ENCODE assay signal across 8 cellular contexts in genomic region chr17:44071772-44072171, GRCh38. TPM values are rescaled to one million over a fixed set of nuclear protein-coding genes. Genes with fewer than 3 reads are reported as not detected.
DNase-seq lines count a peak whose midpoint lies in the region; ATAC-seq and TF ChIP-seq lines count a peak whose summit lies in the region.

No MANE protein-coding gene starts in this region.

- no peaks in the 10 kb centered on the region for H3K9me3 ChIP-seq in iPS DF 6.9 (ENCODE audit: control insufficient read depth, insufficient read depth, low read length)

- peaks cover 1% of the 10 kb centered on the region for H3K36me3 Mint-ChIP-seq in T-helper 2 cell treated with Interferon-gamma antibody and Interleukin-4, amounts not matched to agents 5 μg/mL and 100 μg/mL, for 36 hours (ENCODE audit: low read depth)
- H3K36me3 Mint-ChIP-seq in activated B cell treated with CpG ODN at 0.5 μM for 24 hours (ENCODE audit: low read depth) = peaks cover 25% of the 10 kb centered on the region

- DNase-seq in T-helper 2 cell treated with Interferon-gamma antibody and Interleukin-4, amounts not matched to agents 5 μg/mL and 100 μg/mL, for 36 hours (ENCODE audit: low spot score) = no peak
- DNase-seq in T-helper 2 cell (no peak), activated B cell treated with CpG ODN at 0.5 μM for 24 hours (no peak), iPS DF 6.9 (ENCODE audit: low read depth, low spot score) (no peak), posterior vena cava (ENCODE audit: low spot score) (no peak)
- DNase-seq in stimulated activated naive CD8-positive, alpha-beta T cell treated with anti-CD3 and anti-CD28 coated beads, Interleukin-15, amount 100 ng/mL, for 72 hours = no peak

- H3K4me1 Mint-ChIP-seq in T-helper 2 cell treated with Interferon-gamma antibody and Interleukin-4, amounts not matched to agents 5 μg/mL and 100 μg/mL, for 36 hours (ENCODE audit: low read depth) = peaks cover 24% of the 10 kb centered on the region
- H3K4me1 Mint-ChIP-seq in activated B cell treated with CpG ODN at 0.5 μM for 24 hours = peaks cover 38% of the 10 kb centered on the region
- H3K4me1 Mint-ChIP-seq in stimulated activated naive CD8-positive, alpha-beta T cell treated with anti-CD3 and anti-CD28 coated beads, Interleukin-15, amount 100 ng/mL, for 72 hours = peaks cover 30% of the 10 kb centered on the region

- intact Hi-C loops in activated B cell treated with CpG ODN at 0.5 μM for 24 hours (cut with micrococcal nuclease) (loop anchor here (2.0 to 5.0 kb wide), 3 partner anchors 65 to 276 kb away; partner anchors contain the start of genes GRN and SLC25A39), posterior vena cava (cut with DNase I) (loop anchor here in 1 of 2 donors (5.0 kb wide), 1 partner anchor 46 kb away; no protein-coding TSS in a partner anchor)

- H3K4me3 Mint-ChIP-seq in T-helper 2 cell treated with Interferon-gamma antibody and Interleukin-4, amounts not matched to agents 5 μg/mL and 100 μg/mL, for 36 hours = peak overlapping the region; percentile 96
- peak overlapping the region; percentile 97 for H3K4me3 Mint-ChIP-seq in activated B cell treated with CpG ODN at 0.5 μM for 24 hours
- peak overlapping the region; percentile 90 to 97 for H3K4me3 Mint-ChIP-seq in stimulated activated naive CD8-positive, alpha-beta T cell treated with anti-CD3 and anti-CD28 coated beads, Interleukin-15, amount 100 ng/mL, for 72 hours

- no peaks in the 10 kb centered on the region for H3K9me3 Mint-ChIP-seq in T-helper 2 cell treated with Interferon-gamma antibody and Interleukin-4, amounts not matched to agents 5 μg/mL and 100 μg/mL, for 36 hours
- H3K9me3 Mint-ChIP-seq in activated B cell treated with CpG ODN at 0.5 μM for 24 hours = no peaks in the 10 kb centered on the region
- H3K9me3 Mint-ChIP-seq in stimulated activated naive CD8-positive, alpha-beta T cell treated with anti-CD3 and anti-CD28 coated beads, Interleukin-15, amount 100 ng/mL, for 72 hours = no peaks in the 10 kb centered on the region

- no peak for TF ChIP-seq CTCF in activated B cell treated with CpG ODN at 0.5 μM for 24 hours (IDR thresholded peaks at IDR 0.05)

- CTCF ChIA-PET in activated B cell treated with CpG ODN at 0.5 μM for 24 hours (lab: Charles Lee) = no interaction called here

- H3K27me3 Mint-ChIP-seq in T-helper 2 cell treated with Interferon-gamma antibody and Interleukin-4, amounts not matched to agents 5 μg/mL and 100 μg/mL, for 36 hours (ENCODE audit: low read depth) = no peaks in the 10 kb centered on the region
- H3K27me3 Mint-ChIP-seq in activated B cell treated with CpG ODN at 0.5 μM for 24 hours = no peaks in the 10 kb centered on the region
- H3K27me3 Mint-ChIP-seq in stimulated activated naive CD8-positive, alpha-beta T cell treated with anti-CD3 and anti-CD28 coated beads, Interleukin-15, amount 100 ng/mL, for 72 hours = no peaks in the 10 kb centered on the region

- ATAC-seq in activated B cell treated with CpG ODN at 0.5 μM for 24 hours (ENCODE audit: low read depth) (no peak), HG03196 (IDR thresholded peaks at IDR 0.05; ENCODE audit: unreplicated experiment) (no peak), GM21717 (IDR thresholded peaks at IDR 0.05; ENCODE audit: unreplicated experiment) (no peak)
- ATAC-seq in stimulated activated naive CD8-positive, alpha-beta T cell treated with anti-CD3 and anti-CD28 coated beads, Interleukin-15, amount 100 ng/mL, for 72 hours = no peak

- H3K4me3 ChIP-seq in iPS DF 6.9 (ENCODE audit: low read length) = peak overlapping the region; percentile 7; the same call in 1 of the 2 replicates

- POLR2A ChIA-PET in activated B cell treated with CpG ODN at 0.5 μM for 24 hours (lab: Charles Lee) = interaction anchor here (0.6 to 4.3 kb wide), 4 partner anchors 39 to 979 kb away, joined by 3 to 30 read pairs (median 4); partner anchors contain the start of gene HDAC5

- WGBS in iPS DF 6.9 (ENCODE audit: insufficient coverage, insufficient read length) = no CpG with 5 or more reads among the region's 2 CpGs

- no peak overlapping the region for H3K27ac ChIP-seq in iPS DF 6.9 (ENCODE audit: low read length)

- H3K27me3 ChIP-seq in iPS DF 6.9 (ENCODE audit: control insufficient read depth, insufficient read depth, low read length) = no peaks in the 10 kb centered on the region

- H3K27ac Mint-ChIP-seq in T-helper 2 cell treated with Interferon-gamma antibody and Interleukin-4, amounts not matched to agents 5 μg/mL and 100 μg/mL, for 36 hours = peak overlapping the region; percentile 93
- H3K27ac Mint-ChIP-seq in activated B cell treated with CpG ODN at 0.5 μM for 24 hours = peak overlapping the region; percentile 3
- H3K27ac Mint-ChIP-seq in stimulated activated naive CD8-positive, alpha-beta T cell treated with anti-CD3 and anti-CD28 coated beads, Interleukin-15, amount 100 ng/mL, for 72 hours = peak overlapping the region; percentile 17 to 30

- H3K36me3 ChIP-seq in iPS DF 6.9 (ENCODE audit: control insufficient read depth, insufficient read depth, low read length) = peaks cover 22% of the 10 kb centered on the region

- H3K4me1 ChIP-seq in iPS DF 6.9 (ENCODE audit: control insufficient read depth, insufficient read depth, low read length) = peaks cover 2% of the 10 kb centered on the region; the same call in 1 of the 2 replicates

RNA-seq across cellular contexts. Expression of gene G6PC3, which starts 1.2 kb away (rescaled TPM):
- total RNA-seq in activated B cell treated with CpG ODN at 0.5 μM for 24 hours = 30.9 and 35.2 TPM in 2 replicates
- 10 to 100 TPM; 40.3 to 41.4 TPM for total RNA-seq in posterior vena cava

RNA-seq across cellular contexts. Expression of gene LSM12, which starts 5.3 kb away (rescaled TPM):
- total RNA-seq in activated B cell treated with CpG ODN at 0.5 μM for 24 hours (57.3 and 68.7 TPM in 2 replicates), posterior vena cava (10 to 100 TPM; 37.5 to 38.2 TPM)

RNA-seq across cellular contexts. Expression of gene HDAC5, which starts 51.7 kb away (rescaled TPM):
- total RNA-seq in activated B cell treated with CpG ODN at 0.5 μM for 24 hours (28.4 and 35.1 TPM in 2 replicates), posterior vena cava (10 to 100 TPM; 28.5 to 51.7 TPM)

RNA-seq across cellular contexts. Expression of gene TMEM101, which starts 57.0 kb away (rescaled TPM):
- total RNA-seq in activated B cell treated with CpG ODN at 0.5 μM for 24 hours (23.0 and 24.6 TPM in 2 replicates), posterior vena cava (10 to 100 TPM; 12.9 to 14.8 TPM)

Comparison
In these comparisons a context has a peak if more than half of its experiments do, and no peak if none do; other contexts are left out.
1. H3K27ac Mint-ChIP-seq: peak in every context shown above with its lines; median percentile 93 in T-helper 2 cell treated with Interferon-gamma antibody and Interleukin-4, amounts not matched to agents 5 μg/mL and 100 μg/mL, for 36 hours; 24 in stimulated activated naive CD8-positive, alpha-beta T cell treated with anti-CD3 and anti-CD28 coated beads, Interleukin-15, amount 100 ng/mL, for 72 hours; 3 in activated B cell treated with CpG ODN at 0.5 μM for 24 hours.